9 cellular contexts compared by ENCODE assay signal in the genomic region with DNA sequence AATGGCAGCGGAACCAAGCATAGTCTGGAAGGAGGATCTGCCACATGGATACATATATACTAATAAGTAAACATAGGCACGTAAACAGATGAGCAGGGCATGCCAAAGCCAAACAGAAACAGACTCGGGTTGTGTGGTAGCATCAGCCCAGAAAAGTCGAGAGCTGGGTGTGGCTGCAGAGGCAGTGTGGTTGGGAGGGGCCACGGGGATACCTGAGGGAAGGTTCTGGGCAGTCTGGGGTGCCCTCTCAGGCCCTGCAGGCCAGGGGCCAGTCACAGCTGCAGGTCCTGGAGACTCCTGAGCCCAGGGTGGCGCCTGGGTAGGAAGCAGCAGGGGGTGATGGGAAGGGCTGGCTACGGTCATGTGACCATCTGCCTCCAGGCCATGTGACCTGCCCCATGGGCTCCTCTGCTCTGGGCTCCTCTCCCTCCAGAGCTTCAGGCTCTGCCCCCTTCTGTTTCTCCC. TPM values are rescaled to one million over a fixed set of nuclear protein-coding genes. Genes with fewer than 3 reads are reported as not detected.
DNase-seq lines count a peak whose midpoint lies in the region; ATAC-seq, FAIRE-seq and TF ChIP-seq lines count a peak whose summit lies in the region.
"Had no signal": no experiment of that assay in that cellular context is flagged by ENCODE, and none has a peak within 500 bp of the region (broad histone marks: within the 10 kb centered on the region; RNA-seq: fewer than 3 reads in every experiment).

No MANE protein-coding gene starts in this region.

- 86% methylated on average over 7 of the region's 7 CpGs; no CpG with 5 or more reads in 1 of the 2 experiments for WGBS in H1 (ENCODE audit: extremely low coverage in 1 of 2, insufficient coverage in 1 of 2, insufficient read length in 1 of 2, insufficient replicate concordance in 2 of 2, low coverage in 1 of 2, low lambda C conversion rate in 2 of 2, missing lambda C conversion rate in 1 of 2), 2 experiments
- 65 to 74% methylated on average over 5 to 7 of the region's 7 CpGs for WGBS in tibial nerve, 2 donors

- TF ChIP-seq EP300 in H1 (IDR thresholded peaks at IDR 0.05; ENCODE audit: borderline replicate concordance in 1 of 2, low read depth in 2 of 2, low read length in 2 of 2) = no peak
- no peak for TF ChIP-seq EP300 in tibial nerve (IDR thresholded peaks at IDR 0.05)

- no peak overlapping the region for H2BK20ac ChIP-seq in H1 (ENCODE audit: low read length)

- TF ChIP-seq POLR2A in H1 (IDR thresholded peaks at IDR 0.05; ENCODE audit: control extremely low read depth in 1 of 2, low read depth in 2 of 2, low read length in 2 of 2) = no peak
- TF ChIP-seq POLR2A in tibial nerve (IDR thresholded peaks at IDR 0.05) = no peak

- no peak overlapping the region for H3K9ac ChIP-seq in H1 (replicated peaks in 1 of 4; ENCODE audit: extremely low read depth in 1 of 4, low read depth in 3 of 4, low read length in 3 of 4)

- H2AK5ac ChIP-seq in H1 (ENCODE audit: low read depth, low read length) = no peak overlapping the region

- no peak overlapping the region for H2BK120ac ChIP-seq in H1 (replicated peaks; ENCODE audit: low read depth, low read length)

- in situ Hi-C loops in GM13976 (cut with MboI; ENCODE audit: low sequenced_read_pairs, unreplicated experiment) = loop anchor here (10.0 kb wide), 1 partner anchor 294 kb away; no protein-coding TSS in a partner anchor

- no peaks in the 10 kb centered on the region for H3K27me3 ChIP-seq in H1 (replicated peaks in 1 of 4; ENCODE audit: control insufficient read depth in 3 of 4, extremely low read depth in 1 of 4, insufficient read depth in 3 of 4, low read length in 3 of 4)
- no peaks in the 10 kb centered on the region for H3K27me3 ChIP-seq in tibial nerve

- POLR2A ChIA-PET in H1 (lab: Charles Lee; ENCODE audit: partially characterized antibody) = interaction anchor here (0.8 to 1.2 kb wide), 2 partner anchors 116 to 523 kb away, joined by 3 to 4 read pairs; no protein-coding TSS in a partner anchor

- no peak for ATAC-seq in HG03280 (IDR thresholded peaks at IDR 0.05; ENCODE audit: unreplicated experiment)

- H3K27ac ChIP-seq in H1 (ENCODE audit: low read depth, low read length) (no peak overlapping the region), tibial nerve (peak overlapping the region in 1 of 4 donors; percentile 62)

- H2BK15ac ChIP-seq in H1 (ENCODE audit: low read length) = no peak overlapping the region

- CTCF ChIA-PET in H1 (lab: Charles Lee; ENCODE audit: partially characterized antibody) = interaction anchor here (0.6 to 4.0 kb wide), 39 partner anchors 9 to 294 kb away, joined by 3 to 28 read pairs (median 5); no protein-coding TSS in a partner anchor

- H4K5ac ChIP-seq in H1 (ENCODE audit: insufficient read length, low read depth, low read length) = no peak overlapping the region

- H4K91ac ChIP-seq in H1 (replicated peaks; ENCODE audit: insufficient read length, low read length) = no peak overlapping the region

- no peaks in the 10 kb centered on the region for H3K79me2 ChIP-seq in H1 (ENCODE audit: control insufficient read depth in 1 of 2, insufficient read depth in 2 of 2, low read length in 2 of 2)

- H3K18ac ChIP-seq in H1 (ENCODE audit: extremely low read depth, low read length) = no peak overlapping the region

- DNase-seq in GM13976 (ENCODE audit: low spot score) (peak; percentile 54), NCI-H2171 treated with DMSO at 0.1 percent for 48 hours (lab: John Stamatoyannopoulos, UW) (peak; percentile 75), H1 (ENCODE audit: low read depth in 1 of 2, low spot score in 2 of 2) (peak in 1 of 2 experiments; percentile 73), retinal pigment epithelial cell (ENCODE audit: low read depth) (no peak), tibial nerve (ENCODE audit: low spot score in 2 of 2) (no peak), NCI-H510A treated with DMSO at 0.1 percent for 48 hours (lab: John Stamatoyannopoulos, UW) (no peak), NCI-H510A (lab: John Stamatoyannopoulos, UW) (no peak)
- DNase-seq: mammary epithelial cell had no signal

- H3K56ac ChIP-seq in H1 (replicated peaks; ENCODE audit: insufficient read length, low read depth, low read length) = no peak overlapping the region

- no peaks in the 10 kb centered on the region for H4K20me1 ChIP-seq in H1 (replicated peaks in 1 of 2; ENCODE audit: control insufficient read depth in 1 of 2, insufficient read depth in 2 of 2, low read length in 2 of 2)

- peaks cover 0 to 21% (median 7%) of the 10 kb centered on the region in 4 experiments; a peak in 6 of 8 replicates for H3K36me3 ChIP-seq in H1 (ENCODE audit: control insufficient read depth in 2 of 4, insufficient read depth in 4 of 4, low read length in 3 of 4)
- peaks cover 0 to 39% (median 0%) of the 10 kb centered on the region in 3 donors for H3K36me3 ChIP-seq in tibial nerve

- H3K4me3 ChIP-seq in H1 (ENCODE audit: extremely low read depth in 1 of 4, insufficient read depth in 2 of 4, low read depth in 3 of 4, low read length in 4 of 4) (no peak overlapping the region), retinal pigment epithelial cell (ENCODE audit: low read length) (no peak overlapping the region), tibial nerve (peak overlapping the region in 2 of 4 donors; percentile 9 to 10)

- H3K4me2 ChIP-seq in H1 (ENCODE audit: insufficient read depth in 1 of 2, low read depth in 2 of 2, low read length in 2 of 2) = peak overlapping the region in 1 of 2 experiments; percentile 34; a peak in 2 of 4 replicates

- no peak overlapping the region for H4K8ac ChIP-seq in H1 (ENCODE audit: extremely low read depth, insufficient read depth, low read length)

- H3K4me1 ChIP-seq in H1 (replicated peaks in 1 of 4; ENCODE audit: control insufficient read depth in 3 of 4, insufficient read depth in 4 of 4, low read length in 3 of 4) (peaks cover 17 to 26% (median 20%) of the 10 kb centered on the region in 4 experiments), tibial nerve (peaks cover 0 to 45% (median 2%) of the 10 kb centered on the region in 4 donors)

- no peak overlapping the region for H2AFZ ChIP-seq in H1 (ENCODE audit: low read length)

- no peak for TF ChIP-seq CTCF in GM13976 (IDR thresholded peaks at IDR 0.05; ENCODE audit: borderline replicate concordance, control extremely low read depth, extremely low read depth, insufficient read depth, missing control alignments)
- peak in 1 of 3 experiments; percentile 7; a peak in 1 of 4 replicates for TF ChIP-seq CTCF in H1 (IDR thresholded peaks at IDR 0.05; ENCODE audit: control extremely low read depth in 1 of 3, insufficient read depth in 1 of 3, low read depth in 1 of 3, low read length in 3 of 3)
- TF ChIP-seq CTCF in retinal pigment epithelial cell (conservative IDR thresholded peaks at IDR 0.05; ENCODE audit: low read depth, low read length) = peak; percentile 14
- TF ChIP-seq CTCF in tibial nerve (IDR thresholded peaks at IDR 0.05) = no peak

- FAIRE-seq in H1 (lab: Jason Lieb, UNC) = no peak

- no peak for TF ChIP-seq RAD21 in H1 (IDR thresholded peaks at IDR 0.05 in 1 of 2, conservative IDR thresholded peaks at IDR 0.05 in 1 of 2; ENCODE audit: low read depth in 2 of 2, low read length in 2 of 2)

- H3K23me2 ChIP-seq in H1 (ENCODE audit: low read depth, low read length) = no peaks in the 10 kb centered on the region

- H3K4ac ChIP-seq in H1 (replicated peaks; ENCODE audit: insufficient read length, low read depth, low read length) = no peak overlapping the region

- no peak overlapping the region for H3K14ac ChIP-seq in H1 (ENCODE audit: insufficient read length)

- H3K9me3 ChIP-seq in H1 (ENCODE audit: insufficient read depth in 2 of 2, low read depth in 1 of 2, low read length in 1 of 2) = no peaks in the 10 kb centered on the region
- no peaks in the 10 kb centered on the region for H3K9me3 ChIP-seq in tibial nerve

- H2BK5ac ChIP-seq in H1 (ENCODE audit: low read depth, low read length) = no peak overlapping the region

- no peak overlapping the region for H3K23ac ChIP-seq in H1 (ENCODE audit: insufficient read length)

- no peaks in the 10 kb centered on the region for H3K79me1 ChIP-seq in H1 (ENCODE audit: low read depth, low read length)

- H2BK12ac ChIP-seq in H1 (ENCODE audit: low read depth, low read length) = no peak overlapping the region

TF ChIP-seq in H1, 55 proteins besides CTCF, POLR2A, EP300 and RAD21:
- TF ChIP-seq, protein P1, sequence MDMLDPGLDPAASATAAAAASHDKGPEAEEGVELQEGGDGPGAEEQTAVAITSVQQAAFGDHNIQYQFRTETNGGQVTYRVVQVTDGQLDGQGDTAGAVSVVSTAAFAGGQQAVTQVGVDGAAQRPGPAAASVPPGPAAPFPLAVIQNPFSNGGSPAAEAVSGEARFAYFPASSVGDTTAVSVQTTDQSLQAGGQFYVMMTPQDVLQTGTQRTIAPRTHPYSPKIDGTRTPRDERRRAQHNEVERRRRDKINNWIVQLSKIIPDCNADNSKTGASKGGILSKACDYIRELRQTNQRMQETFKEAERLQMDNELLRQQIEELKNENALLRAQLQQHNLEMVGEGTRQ (IDR thresholded peaks at IDR 0.05; ENCODE audit: low read length) = peak; percentile 95
- TF ChIP-seq SIRT6 (IDR thresholded peaks at IDR 0.05; ENCODE audit: low read length) = no peak
- no peak for TF ChIP-seq EGR1 (IDR thresholded peaks at IDR 0.05; ENCODE audit: borderline replicate concordance, low read depth, low read length)
- TF ChIP-seq, protein P2, sequence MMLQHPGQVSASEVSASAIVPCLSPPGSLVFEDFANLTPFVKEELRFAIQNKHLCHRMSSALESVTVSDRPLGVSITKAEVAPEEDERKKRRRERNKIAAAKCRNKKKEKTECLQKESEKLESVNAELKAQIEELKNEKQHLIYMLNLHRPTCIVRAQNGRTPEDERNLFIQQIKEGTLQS (IDR thresholded peaks at IDR 0.05; ENCODE audit: insufficient read depth, low read depth, low read length) = peak; percentile 92
- TF ChIP-seq SP4 (IDR thresholded peaks at IDR 0.05; ENCODE audit: low read length) = peak; percentile 67; the same call in 1 of the 2 replicates
- TF ChIP-seq, protein P3, sequence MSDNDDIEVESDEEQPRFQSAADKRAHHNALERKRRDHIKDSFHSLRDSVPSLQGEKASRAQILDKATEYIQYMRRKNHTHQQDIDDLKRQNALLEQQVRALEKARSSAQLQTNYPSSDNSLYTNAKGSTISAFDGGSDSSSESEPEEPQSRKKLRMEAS (IDR thresholded peaks at IDR 0.05) = peak; percentile 51

RNA-seq across cellular contexts. Expression of a gene that starts 42.8 kb away (rescaled TPM):
- total RNA-seq in H1 (2021; fragmentation: NEBNext Ultra II Directional; extraction: Animal tissue kit (Norgen Biotek cat#: 25700)) = 32.0 and 33.6 TPM in 2 replicates
- 13.2 and 20.5 TPM in 2 replicates for polyA plus RNA-seq in H1 (2011; rRNA removed)
- polyA plus RNA-seq in H1 (2011; cell fraction: cytosol; rRNA removed) = 28.0 TPM
- polyA plus RNA-seq in H1 (2011; cell fraction: nucleus; rRNA removed) = 5.8 TPM
- polyA plus RNA-seq in H1 (2012, experiment 1 of 2) = 17.5 to 26.9 TPM (median 19.3 TPM) in 4 replicates
- polyA plus RNA-seq in H1 (2012, experiment 2 of 2) = 4.3 TPM
- 30.8 TPM for polyA plus RNA-seq in H1 (2013, experiment 1 of 2)
- 33.4 TPM for polyA plus RNA-seq in H1 (2013, experiment 2 of 2)
- 10.7 and 13.1 TPM in 2 replicates for polyA minus RNA-seq in H1 (2011; rRNA and poly(A)+ RNA removed)
- 8.7 TPM for polyA minus RNA-seq in H1 (2011; cell fraction: cytosol; rRNA and poly(A)+ RNA removed)
- 9.8 TPM for polyA minus RNA-seq in H1 (2011; cell fraction: nucleus; rRNA and poly(A)+ RNA removed)
- 10 to 100 TPM; 20.7 to 30.6 (median 23.6) TPM for total RNA-seq in tibial nerve

Comparison
In these comparisons a context has a peak if more than half of its experiments do, and no peak if none do; other contexts are left out.
1. DNase-seq: peak in GM13976 (single experiment) and NCI-H2171 treated with DMSO at 0.1 percent for 48 hours (single experiment); none in retinal pigment epithelial cell (single experiment), tibial nerve (0 of 2), NCI-H510A treated with DMSO at 0.1 percent for 48 hours (single experiment) and NCI-H510A (single experiment).